Comparison of ENCODE assay signal across 8 cellular contexts in the genomic region with DNA sequence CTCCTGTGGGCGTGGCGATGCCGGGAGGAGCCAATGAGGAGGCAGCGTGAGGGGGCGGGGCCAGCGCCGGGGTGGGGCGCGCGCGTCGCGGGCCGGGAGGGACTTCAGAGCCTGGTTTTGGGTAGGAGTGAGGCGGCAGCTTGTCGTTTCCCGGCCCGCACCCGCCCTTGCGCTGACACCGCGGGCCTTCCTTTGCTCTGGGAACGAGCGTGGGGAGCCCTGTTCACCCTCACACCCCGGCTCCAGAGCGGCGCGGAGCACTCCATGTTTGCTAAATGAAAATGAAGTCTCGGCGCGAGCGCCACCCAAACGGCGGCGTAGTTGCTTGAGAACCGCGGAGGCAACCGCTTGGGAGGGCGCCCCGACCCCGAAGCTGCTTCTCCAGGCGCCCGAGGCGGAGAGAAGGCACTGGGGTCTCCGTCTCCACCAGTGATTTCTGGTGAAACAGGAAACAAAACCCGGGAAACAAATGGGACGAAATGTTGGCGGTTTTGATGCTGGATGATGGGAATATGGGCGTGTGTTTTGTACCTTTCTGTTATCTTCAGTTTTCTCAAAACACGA. TPM values are rescaled to one million over a fixed set of nuclear protein-coding genes. Genes with fewer than 3 reads are reported as not detected.
DNase-seq lines count a peak whose midpoint lies in the region; ATAC-seq, FAIRE-seq and TF ChIP-seq lines count a peak whose summit lies in the region.

No MANE protein-coding gene starts in this region.

- peaks cover 29% of the 10 kb centered on the region for H3K4me1 Mint-ChIP-seq in osteocyte (ENCODE audit: unreplicated experiment)

- H3K9me2 ChIP-seq in PC-3 (replicated peaks; ENCODE audit: low read length): no peaks in the 10 kb centered on the region

- BruUV-seq in PC-3 (replicated peaks; lab: Mats Ljungman, UMichigan): TSS peak; percentile 94

- peaks cover 5% of the 10 kb centered on the region; the same call in 1 of the 2 replicates for H3K79me1 ChIP-seq in H1 (ENCODE audit: low read depth, low read length)

- peak overlapping the region; percentile 95 for H3K27ac Mint-ChIP-seq in osteocyte (ENCODE audit: unreplicated experiment)

- no peak overlapping the region for H3K56ac ChIP-seq in H1 (replicated peaks; ENCODE audit: insufficient read length, low read depth, low read length)

- DNase-seq in GM06990 (ENCODE audit: extremely low read depth, insufficient read length) (no peak), PC-3 (no peak), H1 (ENCODE audit: low read depth in 1 of 2, low spot score in 2 of 2) (peak in 1 of 2 experiments; percentile 99), osteocyte (ENCODE audit: extremely low spot score, unreplicated experiment) (no peak), LoVo (ENCODE audit: low spot score) (no peak), pons (ENCODE audit: low spot score) (no peak), NCI-H510A (lab: John Stamatoyannopoulos, UW) (no peak)

- H3K27me3 ChIP-seq in GM06990 (replicated peaks; ENCODE audit: control insufficient read depth, insufficient read depth, low read length) (no peaks in the 10 kb centered on the region), PC-3 (ENCODE audit: low read length) (no peaks in the 10 kb centered on the region), H1 (replicated peaks in 1 of 4; ENCODE audit: control insufficient read depth in 3 of 4, extremely low read depth in 1 of 4, insufficient read depth in 3 of 4, low read length in 3 of 4) (peaks cover 0 to 17% (median 10%) of the 10 kb centered on the region in 4 experiments; a peak in 6 of 7 replicates)

- no peak overlapping the region for H2BK120ac ChIP-seq in H1 (replicated peaks; ENCODE audit: low read depth, low read length)

- FAIRE-seq in H1 (lab: Jason Lieb, UNC): no peak

- TF ChIP-seq EP300 in H1 (IDR thresholded peaks at IDR 0.05; ENCODE audit: borderline replicate concordance in 1 of 2, low read depth in 2 of 2, low read length in 2 of 2): no peak

- H3K4me3 ChIP-seq in GM06990 (replicated peaks; ENCODE audit: low read depth, low read length) (peak overlapping the region; percentile 77), PC-3 (ENCODE audit: low read length) (peak overlapping the region; percentile 96), H1 (ENCODE audit: extremely low read depth in 1 of 4, insufficient read depth in 2 of 4, low read depth in 3 of 4, low read length in 4 of 4) (peak overlapping the region; percentile 70 to 79 (median 74))

- no peak overlapping the region; the same call in 1 of the 2 replicates for H2BK5ac ChIP-seq in H1 (ENCODE audit: low read depth, low read length)

- H4K5ac ChIP-seq in H1 (ENCODE audit: insufficient read length, low read depth, low read length): no peak overlapping the region

- H3K4me1 ChIP-seq in PC-3 (ENCODE audit: insufficient read depth, low read length) (peaks cover 17% of the 10 kb centered on the region; the same call in 1 of the 2 replicates), H1 (replicated peaks in 1 of 4; ENCODE audit: control insufficient read depth in 3 of 4, insufficient read depth in 4 of 4, low read length in 3 of 4) (peaks cover 2 to 6% (median 3%) of the 10 kb centered on the region in 4 experiments; a peak in 2 of 7 replicates)

- ATAC-seq in GM21737 (IDR thresholded peaks at IDR 0.05; ENCODE audit: unreplicated experiment) (peak; percentile 19), PC-3 (no peak; the same call in 1 of the 2 replicates)

- no peak overlapping the region for H3K14ac ChIP-seq in H1 (ENCODE audit: insufficient read length)

- H3K4ac ChIP-seq in H1 (replicated peaks; ENCODE audit: insufficient read length, low read depth, low read length): no peak overlapping the region

- TF ChIP-seq CTCF in GM06990 (IDR thresholded peaks at IDR 0.05; ENCODE audit: insufficient read depth, low read length, poor library complexity, severe bottlenecking): peak; percentile 20
- no peak for TF ChIP-seq CTCF in PC-3 (conservative IDR thresholded peaks at IDR 0.05; ENCODE audit: low read depth, low read length)
- no peak for TF ChIP-seq CTCF in H1 (IDR thresholded peaks at IDR 0.05; ENCODE audit: control extremely low read depth in 1 of 3, insufficient read depth in 1 of 3, low read depth in 1 of 3, low read length in 3 of 3)
- TF ChIP-seq CTCF in osteocyte (IDR thresholded peaks at IDR 0.05): no peak

- no peak overlapping the region for H2BK12ac ChIP-seq in H1 (ENCODE audit: low read depth, low read length)

- H3K9me3 ChIP-seq in PC-3 (ENCODE audit: low read length) (no peaks in the 10 kb centered on the region), H1 (ENCODE audit: insufficient read depth in 2 of 2, low read depth in 1 of 2, low read length in 1 of 2) (no peaks in the 10 kb centered on the region)

- intact Hi-C loops in PC-3 (cut with micrococcal nuclease): loop anchor here (5.0 kb wide), 1 partner anchor 81 kb away; no protein-coding TSS in a partner anchor

- CTCF ChIA-PET in PC-3 (lab: Charles Lee) (interaction anchor here (0.5 to 1.3 kb wide), 4 partner anchors 26 to 391 kb away, joined by 3 to 8 read pairs (median 5); a partner anchor contains a TSS), H1 (lab: Charles Lee; ENCODE audit: partially characterized antibody) (interaction anchor here (0.6 to 9.4 kb wide), 13 partner anchors 11 to 348 kb away, joined by 3 to 108 read pairs (median 4); a partner anchor contains a TSS)

- WGBS in H1 (ENCODE audit: extremely low coverage in 1 of 2, insufficient coverage in 1 of 2, insufficient read length in 1 of 2, insufficient replicate concordance in 2 of 2, low coverage in 1 of 2, low lambda C conversion rate in 2 of 2, missing lambda C conversion rate in 1 of 2), 2 experiments: 1% methylated on average over 28 of the region's 50 CpGs; no CpG with 5 or more reads in 1 of the 2 experiments

- H3K4me3 Mint-ChIP-seq in osteocyte (ENCODE audit: unreplicated experiment): peak overlapping the region; percentile 95

- H4K91ac ChIP-seq in H1 (replicated peaks; ENCODE audit: insufficient read length, low read length): no peak overlapping the region

- H2AK5ac ChIP-seq in H1 (ENCODE audit: low read depth, low read length): no peak overlapping the region

- H3K9me3 Mint-ChIP-seq in osteocyte (ENCODE audit: unreplicated experiment): no peaks in the 10 kb centered on the region

- H3K4me2 ChIP-seq in PC-3 (ENCODE audit: low read length): peak overlapping the region; percentile 98
- H3K4me2 ChIP-seq in H1 (ENCODE audit: insufficient read depth in 1 of 2, low read depth in 2 of 2, low read length in 2 of 2): peak overlapping the region; percentile 67 to 73

- POLR2A ChIA-PET in PC-3 (lab: Charles Lee; ENCODE audit: unreplicated experiment): interaction anchor here (0.5 to 1.0 kb wide), 5 partner anchors 34 to 1701 kb away, joined by 4 to 14 read pairs (median 5); no protein-coding TSS in a partner anchor
- POLR2A ChIA-PET in H1 (lab: Charles Lee; ENCODE audit: partially characterized antibody): interaction anchor here (0.8 to 2.8 kb wide), 18 partner anchors 9 to 153 kb away, joined by 3 to 17 read pairs (median 5); a partner anchor contains a TSS

- H3K79me2 ChIP-seq in PC-3 (ENCODE audit: low read length) (peaks cover 49% of the 10 kb centered on the region), H1 (ENCODE audit: control insufficient read depth in 1 of 2, insufficient read depth in 2 of 2, low read length in 2 of 2) (peaks cover 0 to 28% of the 10 kb centered on the region in 2 experiments; a peak in 2 of 4 replicates)

- H3K18ac ChIP-seq in H1 (ENCODE audit: extremely low read depth, low read length): peak overlapping the region; percentile 65; the same call in 1 of the 2 replicates

- H3K27me3 Mint-ChIP-seq in osteocyte (ENCODE audit: unreplicated experiment): peaks cover 8% of the 10 kb centered on the region

- peaks cover 10% of the 10 kb centered on the region for H3K23me2 ChIP-seq in H1 (ENCODE audit: low read depth, low read length)

- no peak overlapping the region for H4K8ac ChIP-seq in H1 (ENCODE audit: extremely low read depth, insufficient read depth, low read length)

- H4K20me1 ChIP-seq in PC-3 (ENCODE audit: low read length) (peaks cover 36% of the 10 kb centered on the region), H1 (replicated peaks in 1 of 2; ENCODE audit: control insufficient read depth in 1 of 2, insufficient read depth in 2 of 2, low read length in 2 of 2) (peaks cover 9 to 11% of the 10 kb centered on the region in 2 experiments)

- peak overlapping the region; percentile 27; the same call in 1 of the 2 replicates for H3K27ac ChIP-seq in PC-3 (ENCODE audit: low read length)
- H3K27ac ChIP-seq in H1 (ENCODE audit: low read depth, low read length): no peak overlapping the region

- H3K36me3 Mint-ChIP-seq in osteocyte (ENCODE audit: unreplicated experiment): peaks cover 7% of the 10 kb centered on the region

- H2BK20ac ChIP-seq in H1 (ENCODE audit: low read length): no peak overlapping the region

- H3F3A ChIP-seq in PC-3 (ENCODE audit: low read length, unreplicated experiment): no peaks in the 10 kb centered on the region

- H3K9ac ChIP-seq in PC-3 (ENCODE audit: low read length) (peak overlapping the region; percentile 86), H1 (replicated peaks in 1 of 4; ENCODE audit: extremely low read depth in 1 of 4, low read depth in 3 of 4, low read length in 3 of 4) (peak overlapping the region in 3 of 4 experiments; percentile 28 to 34 (median 31); a peak in 5 of 7 replicates)

- no peak for TF ChIP-seq RAD21 in H1 (IDR thresholded peaks at IDR 0.05 in 1 of 2, conservative IDR thresholded peaks at IDR 0.05 in 1 of 2; ENCODE audit: low read depth in 2 of 2, low read length in 2 of 2)

- H3K36me3 ChIP-seq in GM06990 (ENCODE audit: control insufficient read depth, insufficient read depth, low read length): peaks cover 7% of the 10 kb centered on the region
- peaks cover 19% of the 10 kb centered on the region for H3K36me3 ChIP-seq in PC-3 (ENCODE audit: low read depth, low read length)
- peaks cover 0 to 9% (median 7%) of the 10 kb centered on the region in 4 experiments; a peak in 5 of 8 replicates for H3K36me3 ChIP-seq in H1 (ENCODE audit: control insufficient read depth in 2 of 4, insufficient read depth in 4 of 4, low read length in 3 of 4)

- no peak overlapping the region for H3K23ac ChIP-seq in H1 (ENCODE audit: insufficient read length)

- TF ChIP-seq POLR2A in H1 (IDR thresholded peaks at IDR 0.05; ENCODE audit: control extremely low read depth in 1 of 2, low read depth in 2 of 2, low read length in 2 of 2): no peak; a peak in 1 of 3 replicates

- peak overlapping the region; percentile 80 for H2AFZ ChIP-seq in PC-3 (ENCODE audit: low read length)
- no peak overlapping the region; the same call in 1 of the 2 replicates for H2AFZ ChIP-seq in H1 (ENCODE audit: low read length)

- no peak overlapping the region for H2BK15ac ChIP-seq in H1 (ENCODE audit: low read length)

RNA-seq across cellular contexts. Expression of a gene that starts 0.5 kb away (rescaled TPM):
- total RNA-seq in PC-3 (2014; rRNA removed) (74.5 and 121 TPM in 2 replicates), osteocyte (19.7 and 20.2 TPM in 2 replicates)
- total RNA-seq in H1 (2021; fragmentation: NEBNext Ultra II Directional; extraction: Animal tissue kit (Norgen Biotek cat#: 25700)): 39.9 and 43.0 TPM in 2 replicates
- 10.5 and 13.5 TPM in 2 replicates for polyA plus RNA-seq in H1 (2011; rRNA removed)
- polyA plus RNA-seq in H1 (2011; cell fraction: cytosol; rRNA removed): 20.7 TPM
- 6.1 TPM for polyA plus RNA-seq in H1 (2011; cell fraction: nucleus; rRNA removed)
- 34.0 to 43.0 TPM (median 35.5 TPM) in 4 replicates for polyA plus RNA-seq in H1 (2012, experiment 1 of 2)
- polyA plus RNA-seq in H1 (2012, experiment 2 of 2): 12.5 TPM
- 18.9 TPM for polyA plus RNA-seq in H1 (2013, experiment 1 of 2)
- polyA plus RNA-seq in H1 (2013, experiment 2 of 2): 19.9 TPM
- 12.4 TPM in 2 replicates for polyA minus RNA-seq in H1 (2011; rRNA and poly(A)+ RNA removed)
- 7.8 TPM for polyA minus RNA-seq in H1 (2011; cell fraction: cytosol; rRNA and poly(A)+ RNA removed)
- polyA minus RNA-seq in H1 (2011; cell fraction: nucleus; rRNA and poly(A)+ RNA removed): 11.3 TPM

RNA-seq across cellular contexts. Expression of a gene that starts 25.2 kb away (rescaled TPM):
- total RNA-seq in PC-3 (2014; rRNA removed) (14.7 and 16.5 TPM in 2 replicates), osteocyte (16.5 and 21.4 TPM in 2 replicates)
- 12.1 and 12.3 TPM in 2 replicates for total RNA-seq in H1 (2021; fragmentation: NEBNext Ultra II Directional; extraction: Animal tissue kit (Norgen Biotek cat#: 25700))
- polyA plus RNA-seq in H1 (2011; rRNA removed): 5.7 and 6.5 TPM in 2 replicates
- polyA plus RNA-seq in H1 (2011; cell fraction: cytosol; rRNA removed): 5.1 TPM
- 8.2 TPM for polyA plus RNA-seq in H1 (2011; cell fraction: nucleus; rRNA removed)
- polyA plus RNA-seq in H1 (2012, experiment 1 of 2): 7.6 to 10.1 TPM (median 8.7 TPM) in 4 replicates
- 5.6 TPM for polyA plus RNA-seq in H1 (2012, experiment 2 of 2)
- 6.1 TPM for polyA plus RNA-seq in H1 (2013, experiment 1 of 2)
- polyA plus RNA-seq in H1 (2013, experiment 2 of 2): 6.0 TPM
- polyA minus RNA-seq in H1 (2011; rRNA and poly(A)+ RNA removed): 3.7 and 5.2 TPM in 2 replicates
- 4.4 TPM for polyA minus RNA-seq in H1 (2011; cell fraction: cytosol; rRNA and poly(A)+ RNA removed)
- 5.3 TPM for polyA minus RNA-seq in H1 (2011; cell fraction: nucleus; rRNA and poly(A)+ RNA removed)
